8 cellular contexts compared by ENCODE assay signal in genomic region chr1:169893645-169894423, GRCh38. TPM values are rescaled to one million over a fixed set of nuclear protein-coding genes. Genes with fewer than 3 reads are reported as not detected.
DNase-seq lines count a peak whose midpoint lies in the region; ATAC-seq, FAIRE-seq and TF ChIP-seq lines count a peak whose summit lies in the region.

Gene SCYL3 (minus strand): TSS chr1:169893896. CDS start chr1:169888840, 5,056 bp downstream.

- H3K27me3 ChIP-seq in WERI-Rb-1 (ENCODE audit: insufficient read depth, low read depth, severe bottlenecking) = no peaks in the 10 kb centered on the region
- H3K27me3 ChIP-seq in bronchial epithelial cell (ENCODE audit: control insufficient read depth, insufficient read depth, low read length) = no peaks in the 10 kb centered on the region
- H3K27me3 ChIP-seq in small intestine (ENCODE audit: control insufficient read depth in 2 of 2, insufficient read depth in 2 of 2, low read length in 2 of 2) = peaks cover 0 to 2% of the 10 kb centered on the region in 2 donors

- DNase-seq in ACHN = peak; percentile 98
- DNase-seq in NCI-H2227 (lab: John Stamatoyannopoulos, UW; ENCODE audit: unreplicated experiment) = peak; percentile 96
- peak; percentile 86 for DNase-seq in WERI-Rb-1
- DNase-seq in bronchial epithelial cell (ENCODE audit: low read depth) = peak; percentile 96
- peak; percentile 94 for DNase-seq in iPS-NIHi11 (ENCODE audit: low spot score)
- DNase-seq in small intestine = peak; percentile 98

- 0% methylated on average over 41 to 52 of the region's 52 CpGs for WGBS in small intestine, 3 donors

- ATAC-seq in GM18873 (IDR thresholded peaks at IDR 0.05; ENCODE audit: low FRiP score, unreplicated experiment) (peak; percentile 83), HG03139 (IDR thresholded peaks at IDR 0.05; ENCODE audit: unreplicated experiment) (peak; percentile 82)

- H3K4me3 ChIP-seq in WERI-Rb-1 (ENCODE audit: low read depth, low read length) = peak within 1 kb of the TSS; percentile 68
- H3K4me3 ChIP-seq in bronchial epithelial cell (ENCODE audit: low read depth, low read length) = peak within 1 kb of the TSS; percentile 79
- H3K4me3 ChIP-seq in small intestine (ENCODE audit: low read depth in 1 of 2, low read length in 2 of 2) = peak within 1 kb of the TSS; percentile 94 to 98

- H3K27ac ChIP-seq in WERI-Rb-1 (peak within 1 kb of the TSS; percentile 99), small intestine (ENCODE audit: low read depth in 1 of 2, low read length in 1 of 2) (peak within 1 kb of the TSS; percentile 95 to 100)

- in situ Hi-C loops in ACHN (cut with HindIII; ENCODE audit: low pct_ligation_motif_present, low pct_unique_long_range_greater_than_20kb, low sequenced_read_pairs) = no loop called here

- H3K9me3 ChIP-seq in WERI-Rb-1 (ENCODE audit: severe bottlenecking) (no peaks in the 10 kb centered on the region), small intestine (ENCODE audit: control insufficient read depth, low read depth) (no peaks in the 10 kb centered on the region)

- H3K4me1 ChIP-seq in small intestine (ENCODE audit: control insufficient read depth in 2 of 2, insufficient read depth in 1 of 2, low read depth in 1 of 2, low read length in 1 of 2) = peaks cover 6 to 13% of the 10 kb centered on the region in 2 donors

- TF ChIP-seq CTCF in WERI-Rb-1 (IDR thresholded peaks at IDR 0.05; ENCODE audit: low read depth, low read length) (no peak), bronchial epithelial cell (IDR thresholded peaks at IDR 0.05; ENCODE audit: insufficient read depth, low read length, severe bottlenecking) (no peak)

- peak; percentile 36 for FAIRE-seq in bronchial epithelial cell (lab: Jason Lieb, UNC)
- FAIRE-seq in small intestine (lab: Jason Lieb, UNC) = no peak

- no peaks in the 10 kb centered on the region for H3K36me3 ChIP-seq in WERI-Rb-1
- no peaks in the 10 kb centered on the region for H3K36me3 ChIP-seq in bronchial epithelial cell (ENCODE audit: control insufficient read depth, insufficient read depth, low read length)
- no peaks in the 10 kb centered on the region for H3K36me3 ChIP-seq in small intestine (ENCODE audit: control insufficient read depth in 2 of 2, insufficient read depth in 2 of 2, low read length in 2 of 2)

RNA-seq across cellular contexts. Expression of gene SCYL3, which starts in this region (rescaled TPM):
- 4.5 and 11.5 TPM in 2 replicates for total RNA-seq in bronchial epithelial cell
- polyA plus RNA-seq in small intestine = 1 to 10 TPM; 4.4 to 6.7 (median 4.6) TPM

Comparison
In these comparisons a context has a peak if more than half of its experiments do, and no peak if none do; other contexts are left out.
1. Peak in every context shown above with its lines: DNase-seq, ATAC-seq, H3K4me3 ChIP-seq and H3K27ac ChIP-seq.